26 cellular contexts compared by ENCODE assay signal in the genomic region with DNA sequence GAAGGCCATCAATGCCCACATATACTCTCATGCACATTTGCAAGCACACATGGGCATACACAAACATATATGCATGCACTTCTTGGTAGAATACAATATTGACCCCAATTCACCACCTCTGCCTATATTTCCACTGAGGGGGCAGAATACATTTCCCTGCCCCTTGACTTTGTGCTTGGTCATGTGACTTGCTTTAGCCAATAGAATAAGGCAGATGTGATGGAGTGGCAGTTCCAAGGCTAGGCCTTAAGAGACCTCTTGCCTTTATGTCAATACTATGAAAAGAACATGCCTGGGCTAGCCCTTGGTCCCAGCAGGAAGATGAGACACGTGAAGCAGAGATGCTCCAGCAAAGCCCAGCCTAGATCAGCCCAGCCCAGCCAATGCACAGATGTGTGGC.
"Had no signal": no experiment of that assay in that cellular context is flagged by ENCODE, and none has a peak within 500 bp of the region (broad histone marks: within the 10 kb centered on the region; RNA-seq: fewer than 3 reads in every experiment).

No MANE protein-coding gene starts in this region.

- H3K36me3 ChIP-seq: left lung, stomach, suprapubic skin, tibial nerve had no signal

- H3K9me3 Mint-ChIP-seq: activated CD4-positive, alpha-beta memory T cell treated with anti-CD3 and anti-CD28 coated beads, Interleukin-2, amount 10 ng/mL, durations not matched to agents 7 days and 5 days; activated CD4-positive, alpha-beta T cell treated with anti-CD3 and anti-CD28 coated beads, Interleukin-2, amount 10 ng/mL, durations not matched to agents 24 days and 14 days; activated naive CD4-positive, alpha-beta T cell treated with anti-CD3 and anti-CD28 coated beads, Interleukin-2, amount 50 U/mL, for 24 hours; neural crest cell had no signal

- H3K4me3 ChIP-seq: body of pancreas, hepatocyte, left lung, lung, stomach, suprapubic skin, tibial nerve had no signal

- ATAC-seq: body of pancreas; esophagus mucosa; left lung; naive thymus-derived CD4-positive, alpha-beta T cell; sciatic nerve; stimulated activated memory B cell treated with anti-CD40 and anti-IgM and Interleukin-4, amounts not matched to agents 10 μg/mL and 1 μg/mL and 100 μg/mL, for 72 hours had no signal

- H3K9me3 ChIP-seq: body of pancreas, left lung, suprapubic skin, tibial nerve had no signal

- H3K4me2 ChIP-seq: hepatocyte had no signal

- H2AFZ ChIP-seq: hepatocyte had no signal

- H3K27ac ChIP-seq: body of pancreas, hepatocyte, left lung, stomach, suprapubic skin, tibial nerve had no signal

- H3K27me3 Mint-ChIP-seq: activated CD4-positive, alpha-beta memory T cell treated with anti-CD3 and anti-CD28 coated beads, Interleukin-2, amount 10 ng/mL, durations not matched to agents 7 days and 5 days; activated CD4-positive, alpha-beta T cell treated with anti-CD3 and anti-CD28 coated beads, Interleukin-2, amount 10 ng/mL, durations not matched to agents 24 days and 14 days; activated naive CD4-positive, alpha-beta T cell treated with anti-CD3 and anti-CD28 coated beads, Interleukin-2, amount 50 U/mL, for 24 hours had no signal

- H3K4me1 ChIP-seq: body of pancreas, left lung, stomach, suprapubic skin, tibial nerve had no signal

- FAIRE-seq: frontal cortex, small intestine, urothelium cell line had no signal

- DNase-seq: activated CD4-positive, alpha-beta memory T cell treated with anti-CD3 and anti-CD28 coated beads, Interleukin-2, amount 10 ng/mL, durations not matched to agents 7 days and 5 days; activated CD4-positive, alpha-beta T cell treated with anti-CD3 and anti-CD28 coated beads, Interleukin-2, amount 10 ng/mL, durations not matched to agents 24 days and 14 days; activated effector memory CD4-positive, alpha-beta T cell treated with anti-CD3 and anti-CD28 coated beads, Interleukin-2, amount 50 U/mL, for 16 hours; activated T-cell treated with anti-CD3 and anti-CD28 coated beads for 4 hours; anterior cingulate cortex; body of pancreas; caudate nucleus; effector memory CD4-positive, alpha-beta T cell; glutamatergic neuron; kidney glomerular epithelial cell; left lung; naive thymus-derived CD4-positive, alpha-beta T cell; small intestine; stimulated activated CD4-positive, alpha-beta T cell treated with anti-CD3 and anti-CD28 coated beads, Interleukin-15, amount 100 ng/mL, for 24 hours; stomach had no signal

- H3K79me2 ChIP-seq: hepatocyte had no signal

- H3K27ac Mint-ChIP-seq: activated CD4-positive, alpha-beta memory T cell treated with anti-CD3 and anti-CD28 coated beads, Interleukin-2, amount 10 ng/mL, durations not matched to agents 7 days and 5 days; activated CD4-positive, alpha-beta T cell treated with anti-CD3 and anti-CD28 coated beads, Interleukin-2, amount 10 ng/mL, durations not matched to agents 24 days and 14 days; activated naive CD4-positive, alpha-beta T cell treated with anti-CD3 and anti-CD28 coated beads, Interleukin-2, amount 50 U/mL, for 24 hours; naive thymus-derived CD4-positive, alpha-beta T cell; stimulated activated memory B cell treated with anti-CD40 and anti-IgM and Interleukin-4, amounts not matched to agents 10 μg/mL and 1 μg/mL and 100 μg/mL, for 72 hours had no signal

- H3K36me3 Mint-ChIP-seq: activated naive CD4-positive, alpha-beta T cell treated with anti-CD3 and anti-CD28 coated beads, Interleukin-2, amount 50 U/mL, for 24 hours; naive thymus-derived CD4-positive, alpha-beta T cell; stimulated activated memory B cell treated with anti-CD40 and anti-IgM and Interleukin-4, amounts not matched to agents 10 μg/mL and 1 μg/mL and 100 μg/mL, for 72 hours had no signal

- H3K4me1 Mint-ChIP-seq: activated CD4-positive, alpha-beta memory T cell treated with anti-CD3 and anti-CD28 coated beads, Interleukin-2, amount 10 ng/mL, durations not matched to agents 7 days and 5 days; activated CD4-positive, alpha-beta T cell treated with anti-CD3 and anti-CD28 coated beads, Interleukin-2, amount 10 ng/mL, durations not matched to agents 24 days and 14 days; activated naive CD4-positive, alpha-beta T cell treated with anti-CD3 and anti-CD28 coated beads, Interleukin-2, amount 50 U/mL, for 24 hours; neural crest cell had no signal

- H3K4me3 Mint-ChIP-seq: activated CD4-positive, alpha-beta memory T cell treated with anti-CD3 and anti-CD28 coated beads, Interleukin-2, amount 10 ng/mL, durations not matched to agents 7 days and 5 days; activated CD4-positive, alpha-beta T cell treated with anti-CD3 and anti-CD28 coated beads, Interleukin-2, amount 10 ng/mL, durations not matched to agents 24 days and 14 days; activated naive CD4-positive, alpha-beta T cell treated with anti-CD3 and anti-CD28 coated beads, Interleukin-2, amount 50 U/mL, for 24 hours; naive thymus-derived CD4-positive, alpha-beta T cell; neural crest cell; stimulated activated memory B cell treated with anti-CD40 and anti-IgM and Interleukin-4, amounts not matched to agents 10 μg/mL and 1 μg/mL and 100 μg/mL, for 72 hours had no signal

- H3K27me3 ChIP-seq: body of pancreas, tibial nerve had no signal
